ENCODE assay signal across 11 cellular contexts in the genomic region with DNA sequence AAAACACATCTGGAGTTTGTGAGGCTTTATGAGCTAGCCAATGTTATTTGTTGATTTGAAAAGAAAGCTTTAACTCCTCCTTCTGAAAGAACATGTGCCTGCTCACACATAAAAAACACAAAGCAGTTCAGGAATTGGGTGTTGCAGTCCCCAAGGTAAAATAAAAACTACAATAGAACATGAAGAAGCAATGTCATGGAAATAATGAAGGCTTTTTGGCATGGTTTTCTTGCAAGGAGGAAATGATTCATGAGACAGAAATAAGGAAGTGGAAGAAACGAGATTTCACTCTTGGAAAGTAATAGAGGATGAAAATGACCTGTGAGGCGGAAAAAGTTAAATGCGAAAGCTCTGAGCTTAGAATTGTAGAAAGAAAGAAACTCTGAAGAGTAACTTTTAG.
A peak's percentile ranks its signal among the peaks of the same experiment; 100 is the strongest.
DNase-seq lines count a peak whose midpoint lies in the region; ATAC-seq, FAIRE-seq and TF ChIP-seq lines count a peak whose summit lies in the region.
"Had no signal": no experiment of that assay in that cellular context is flagged by ENCODE, and none has a peak within 500 bp of the region (broad histone marks: within the 10 kb centered on the region; RNA-seq: fewer than 3 reads in every experiment).

No MANE protein-coding gene starts in this region.

- CTCF ChIA-PET in HepG2 (lab: Yijun Ruan, JAX; ENCODE audit: low intra/inter-chr PET ratio, low total read pairs): no interaction called here

- H3K9me3 ChIP-seq in right lobe of liver (no peaks in the 10 kb centered on the region), HepG2 (ENCODE audit: low read length) (peaks cover 65% of the 10 kb centered on the region), adipocyte (ENCODE audit: control insufficient read depth, low read length) (peaks cover 15% of the 10 kb centered on the region), aorta (ENCODE audit: control insufficient read depth, low read length) (peaks cover 3% of the 10 kb centered on the region)
- H3K9me3 ChIP-seq: upper lobe of right lung had no signal

- TF ChIP-seq RAD21 in HepG2 (CRISPR knock-in tag; IDR thresholded peaks at IDR 0.05): no peak

- H3K4me1 ChIP-seq in right lobe of liver (no peaks in the 10 kb centered on the region), HepG2 (ENCODE audit: insufficient read depth, low read length) (no peaks in the 10 kb centered on the region), adipocyte (ENCODE audit: control insufficient read depth, insufficient read depth, low read length) (peaks cover 16% of the 10 kb centered on the region), aorta (ENCODE audit: control insufficient read depth in 1 of 2, insufficient read depth in 2 of 2, low read length in 2 of 2) (no peaks in the 10 kb centered on the region)
- H3K4me1 ChIP-seq: neural progenitor cell, upper lobe of right lung had no signal

- H3K4me3 ChIP-seq in right lobe of liver: no peak overlapping the region
- no peak overlapping the region for H3K4me3 ChIP-seq in HepG2 (replicated peaks in 1 of 3; ENCODE audit: insufficient read depth in 1 of 3, low read depth in 2 of 3, low read length in 3 of 3)
- no peak overlapping the region for H3K4me3 ChIP-seq in adipocyte (ENCODE audit: low read length)
- H3K4me3 ChIP-seq in aorta (ENCODE audit: low read length in 2 of 2): no peak overlapping the region
- H3K4me3 ChIP-seq: neural progenitor cell, upper lobe of right lung had no signal

- no TSS peak for BruUV-seq in HepG2 (replicated peaks; lab: Mats Ljungman, UMichigan)

- TF ChIP-seq CTCF in right lobe of liver (IDR thresholded peaks at IDR 0.05) (no peak), HepG2 (CRISPR knock-in tag; IDR thresholded peaks at IDR 0.05) (no peak)

- no peaks in the 10 kb centered on the region for H3K36me3 ChIP-seq in right lobe of liver
- H3K36me3 ChIP-seq in HepG2 (replicated peaks in 1 of 2; ENCODE audit: control insufficient read depth in 1 of 2, insufficient read depth in 2 of 2, low read length in 2 of 2): no peaks in the 10 kb centered on the region
- H3K36me3 ChIP-seq in adipocyte (ENCODE audit: control insufficient read depth, insufficient read depth, low read length, severe bottlenecking): no peaks in the 10 kb centered on the region
- H3K36me3 ChIP-seq in aorta (ENCODE audit: control insufficient read depth in 1 of 2, insufficient read depth in 2 of 2, low read length in 1 of 2): no peaks in the 10 kb centered on the region
- H3K36me3 ChIP-seq: neural progenitor cell, upper lobe of right lung had no signal

- H3K4me2 ChIP-seq in HepG2 (ENCODE audit: low read depth, low read length): no peak overlapping the region
- H3K4me2 ChIP-seq: neural progenitor cell had no signal

- no peak for FAIRE-seq in HepG2 (lab: Jason Lieb, UNC)

- TF ChIP-seq EP300 in HepG2 (IDR thresholded peaks at IDR 0.05; ENCODE audit: low read depth in 2 of 2, low read length in 2 of 2) (no peak), HepG2 (CRISPR knock-in tag; IDR thresholded peaks at IDR 0.05; ENCODE audit: borderline replicate concordance) (no peak)

- H3K27ac ChIP-seq in right lobe of liver (no peak overlapping the region), HepG2 (ENCODE audit: extremely low read length, insufficient read depth, low read length) (no peak overlapping the region), aorta (ENCODE audit: low read depth in 1 of 2, low read length in 2 of 2) (no peak overlapping the region)
- H3K27ac ChIP-seq: neural progenitor cell, upper lobe of right lung had no signal

- POLR2A ChIA-PET in HepG2 (lab: Yijun Ruan, JAX): no interaction called here

- H4K20me1 ChIP-seq in HepG2 (ENCODE audit: insufficient read depth, low read length): no peaks in the 10 kb centered on the region

- intact Hi-C loops in right lobe of liver (cut with DNase I) (no loop called here), HepG2 (cut with micrococcal nuclease; ENCODE audit: unreplicated experiment) (no loop called here), left cardiac atrium (cut with DNase I) (loop anchor here in 1 of 2 donors (5.0 kb wide), 1 partner anchor 66 kb away; no protein-coding TSS in a partner anchor), aorta (cut with DNase I) (no loop called here)

- no peak overlapping the region for H3K9ac ChIP-seq in HepG2 (ENCODE audit: insufficient read depth, low read depth, low read length)
- H3K9ac ChIP-seq in adipocyte (ENCODE audit: low read length): no peak overlapping the region
- H3K9ac ChIP-seq: neural progenitor cell had no signal

- ATAC-seq in right lobe of liver: peak in 3 of 4 donors; percentile 28 to 69 (median 42)
- no peak for ATAC-seq in HepG2
- peak; percentile 27 to 55 for ATAC-seq in left cardiac atrium
- peak; percentile 11 for ATAC-seq in aorta (ENCODE audit: low FRiP score)
- ATAC-seq in HG02938 (IDR thresholded peaks at IDR 0.05; ENCODE audit: unreplicated experiment): no peak
- ATAC-seq: upper lobe of right lung had no signal

- DNase-seq in right lobe of liver: no peak
- DNase-seq in HepG2 (ENCODE audit: low spot score): no peak
- DNase-seq in adipocyte (ENCODE audit: low read depth): peak; percentile 49
- DNase-seq in left cardiac atrium: no peak
- DNase-seq in aorta: no peak
- DNase-seq in GM19238 (ENCODE audit: insufficient read length, low spot score): no peak
- DNase-seq in NCI-H187 treated with DMSO at 0.1 percent for 48 hours (lab: John Stamatoyannopoulos, UW): no peak
- DNase-seq: cortex of kidney, upper lobe of right lung had no signal

- in situ Hi-C loops in HepG2 (cut with HindIII; ENCODE audit: extremely low pct_ligation_motif_present, low pct_unique_long_range_greater_than_20kb): no loop called here

- WGBS in right lobe of liver (ENCODE audit: insufficient coverage, low coverage, low lambda C conversion rate, missing lambda C conversion rate): 24% methylated on average over 3 of the region's 3 CpGs
- WGBS in HepG2 (ENCODE audit: low lambda C conversion rate): 16% methylated on average over 3 of the region's 3 CpGs
- 36 to 41% methylated on average over 3 of the region's 3 CpGs for WGBS in aorta, 2 donors

- H3K27me3 ChIP-seq in right lobe of liver (no peaks in the 10 kb centered on the region), HepG2 (ENCODE audit: control insufficient read depth in 1 of 2, insufficient read depth in 2 of 2, low read length in 2 of 2) (no peaks in the 10 kb centered on the region), adipocyte (replicated peaks; ENCODE audit: control insufficient read depth, insufficient read depth, low read length) (no peaks in the 10 kb centered on the region), aorta (ENCODE audit: control insufficient read depth in 1 of 2, insufficient read depth in 2 of 2, low read length in 1 of 2) (no peaks in the 10 kb centered on the region)
- H3K27me3 ChIP-seq: neural progenitor cell, upper lobe of right lung had no signal

- TF ChIP-seq POLR2A in right lobe of liver (IDR thresholded peaks at IDR 0.05) (no peak), HepG2 (IDR thresholded peaks at IDR 0.05; ENCODE audit: insufficient read depth in 1 of 2, low read depth in 2 of 2, low read length in 2 of 2) (no peak)

- no peaks in the 10 kb centered on the region for H3K79me2 ChIP-seq in HepG2 (ENCODE audit: insufficient read depth, low read length)

- no peak overlapping the region for H2AFZ ChIP-seq in HepG2 (ENCODE audit: low read length)
- H2AFZ ChIP-seq: neural progenitor cell had no signal

TF ChIP-seq in HepG2, 621 proteins besides CTCF, POLR2A, EP300 and RAD21 (continues in another document):
- TF ChIP-seq ZNF234 (CRISPR knock-in tag; conservative IDR thresholded peaks at IDR 0.05) (no peak), TMF1 (CRISPR knock-in tag; IDR thresholded peaks at IDR 0.05; ENCODE audit: low read depth) (no peak), ZFP36 (IDR thresholded peaks at IDR 0.05; ENCODE audit: borderline replicate concordance, low read depth, low read length, partially characterized antibody) (no peak), SMAD1 (CRISPR knock-in tag; IDR thresholded peaks at IDR 0.05; ENCODE audit: borderline replicate concordance, low read depth) (no peak), ZNF441 (CRISPR knock-in tag; IDR thresholded peaks at IDR 0.05; ENCODE audit: borderline replicate concordance) (no peak), ZNF781 (CRISPR knock-in tag; IDR thresholded peaks at IDR 0.05; ENCODE audit: borderline replicate concordance, not compliant biosample characterization) (no peak), GTF2F1 (IDR thresholded peaks at IDR 0.05; ENCODE audit: low read length) (no peak), STAT5B (CRISPR knock-in tag; IDR thresholded peaks at IDR 0.05) (no peak)
- TF ChIP-seq, protein P1, sequence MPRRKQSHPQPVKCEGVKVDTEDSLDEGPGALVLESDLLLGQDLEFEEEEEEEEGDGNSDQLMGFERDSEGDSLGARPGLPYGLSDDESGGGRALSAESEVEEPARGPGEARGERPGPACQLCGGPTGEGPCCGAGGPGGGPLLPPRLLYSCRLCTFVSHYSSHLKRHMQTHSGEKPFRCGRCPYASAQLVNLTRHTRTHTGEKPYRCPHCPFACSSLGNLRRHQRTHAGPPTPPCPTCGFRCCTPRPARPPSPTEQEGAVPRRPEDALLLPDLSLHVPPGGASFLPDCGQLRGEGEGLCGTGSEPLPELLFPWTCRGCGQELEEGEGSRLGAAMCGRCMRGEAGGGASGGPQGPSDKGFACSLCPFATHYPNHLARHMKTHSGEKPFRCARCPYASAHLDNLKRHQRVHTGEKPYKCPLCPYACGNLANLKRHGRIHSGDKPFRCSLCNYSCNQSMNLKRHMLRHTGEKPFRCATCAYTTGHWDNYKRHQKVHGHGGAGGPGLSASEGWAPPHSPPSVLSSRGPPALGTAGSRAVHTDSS (CRISPR knock-in tag; conservative IDR thresholded peaks at IDR 0.05): no peak
- TF ChIP-seq, protein P2, sequence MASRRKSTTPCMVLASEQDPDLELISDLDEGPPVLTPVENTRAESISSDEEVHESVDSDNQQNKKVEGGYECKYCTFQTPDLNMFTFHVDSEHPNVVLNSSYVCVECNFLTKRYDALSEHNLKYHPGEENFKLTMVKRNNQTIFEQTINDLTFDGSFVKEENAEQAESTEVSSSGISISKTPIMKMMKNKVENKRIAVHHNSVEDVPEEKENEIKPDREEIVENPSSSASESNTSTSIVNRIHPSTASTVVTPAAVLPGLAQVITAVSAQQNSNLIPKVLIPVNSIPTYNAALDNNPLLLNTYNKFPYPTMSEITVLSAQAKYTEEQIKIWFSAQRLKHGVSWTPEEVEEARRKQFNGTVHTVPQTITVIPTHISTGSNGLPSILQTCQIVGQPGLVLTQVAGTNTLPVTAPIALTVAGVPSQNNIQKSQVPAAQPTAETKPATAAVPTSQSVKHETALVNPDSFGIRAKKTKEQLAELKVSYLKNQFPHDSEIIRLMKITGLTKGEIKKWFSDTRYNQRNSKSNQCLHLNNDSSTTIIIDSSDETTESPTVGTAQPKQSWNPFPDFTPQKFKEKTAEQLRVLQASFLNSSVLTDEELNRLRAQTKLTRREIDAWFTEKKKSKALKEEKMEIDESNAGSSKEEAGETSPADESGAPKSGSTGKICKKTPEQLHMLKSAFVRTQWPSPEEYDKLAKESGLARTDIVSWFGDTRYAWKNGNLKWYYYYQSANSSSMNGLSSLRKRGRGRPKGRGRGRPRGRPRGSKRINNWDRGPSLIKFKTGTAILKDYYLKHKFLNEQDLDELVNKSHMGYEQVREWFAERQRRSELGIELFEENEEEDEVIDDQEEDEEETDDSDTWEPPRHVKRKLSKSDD (CRISPR knock-in tag; IDR thresholded peaks at IDR 0.05; ENCODE audit: low read depth): no peak

Comparison
In these comparisons a context has a peak if more than half of its experiments do, and no peak if none do; other contexts are left out.
1. ATAC-seq: peak in right lobe of liver (3 of 4), left cardiac atrium (2 of 2) and aorta (single experiment); none in HepG2 (single experiment) and HG02938 (single experiment).